8 cellular contexts compared by ENCODE assay signal in genomic region chr1:198935371-198935921, GRCh38.
A peak's percentile ranks its signal among the peaks of the same experiment; 100 is the strongest.
DNase-seq lines count a peak whose midpoint lies in the region; ATAC-seq and TF ChIP-seq lines count a peak whose summit lies in the region.

No MANE protein-coding gene starts in this region.

- H3K27ac Mint-ChIP-seq in activated naive CD4-positive, alpha-beta T cell treated with anti-CD3 and anti-CD28 coated beads, Interleukin-2, amount 50 U/mL, for 72 hours, result no peak overlapping the region

- intact Hi-C loops in heart left ventricle (cut with DNase I), result loop anchor here in 5 of 10 donors (2.0 to 10.0 kb wide), 4 partner anchors 35 to 161 kb away; no protein-coding TSS in a partner anchor

- peaks cover 20% of the 10 kb centered on the region for H3K36me3 ChIP-seq in RWPE2 (ENCODE audit: low read depth)
- no peaks in the 10 kb centered on the region for H3K36me3 ChIP-seq in heart left ventricle
- no peaks in the 10 kb centered on the region for H3K36me3 ChIP-seq in rectal smooth muscle tissue (ENCODE audit: control insufficient read depth, insufficient read depth, low read length)

- H3K9ac ChIP-seq in rectal smooth muscle tissue (ENCODE audit: low read length), result no peak overlapping the region

- ATAC-seq in GM21825 (IDR thresholded peaks at IDR 0.05; ENCODE audit: unreplicated experiment) (peak; percentile 42), RWPE2 (ENCODE audit: low read depth) (peak; percentile 83), heart left ventricle (peak; percentile 44 to 75 (median 69))
- ATAC-seq in activated naive CD4-positive, alpha-beta T cell treated with anti-CD3 and anti-CD28 coated beads, Interleukin-2, amount 50 U/mL, for 72 hours, result peak; percentile 22 to 39

- peak overlapping the region; percentile 46 for H3K4me3 ChIP-seq in RWPE2 (ENCODE audit: severe bottlenecking)
- peak overlapping the region; percentile 33 to 75 (median 62) for H3K4me3 ChIP-seq in heart left ventricle
- peak overlapping the region; percentile 40 for H3K4me3 ChIP-seq in rectal smooth muscle tissue (ENCODE audit: low read length)

- TF ChIP-seq POLR2A in heart left ventricle (IDR thresholded peaks at IDR 0.05), result no peak

- H3K4me1 ChIP-seq in RWPE2 (ENCODE audit: insufficient read depth, poor library complexity, severe bottlenecking), result peaks cover 46% of the 10 kb centered on the region
- peaks cover 3 to 48% (median 31%) of the 10 kb centered on the region in 12 donors for H3K4me1 ChIP-seq in heart left ventricle
- H3K4me1 ChIP-seq in rectal smooth muscle tissue (ENCODE audit: control insufficient read depth, insufficient read depth, low read length), result no peaks in the 10 kb centered on the region

- H3K9me3 Mint-ChIP-seq in activated naive CD4-positive, alpha-beta T cell treated with anti-CD3 and anti-CD28 coated beads, Interleukin-2, amount 50 U/mL, for 72 hours, result no peaks in the 10 kb centered on the region

- H3K36me3 Mint-ChIP-seq in activated naive CD4-positive, alpha-beta T cell treated with anti-CD3 and anti-CD28 coated beads, Interleukin-2, amount 50 U/mL, for 72 hours, result no peaks in the 10 kb centered on the region

- DNase-seq in DMS 273 (lab: John Stamatoyannopoulos, UW; ENCODE audit: unreplicated experiment) (peak; percentile 94), LoVo (ENCODE audit: low spot score) (peak; percentile 94), RWPE2 (ENCODE audit: low spot score) (peak; percentile 95), heart left ventricle (peak; percentile 69 to 83 (median 75)), NCI-H1694 (lab: John Stamatoyannopoulos, UW) (no peak)
- peak; percentile 48 to 62 for DNase-seq in activated naive CD4-positive, alpha-beta T cell treated with anti-CD3 and anti-CD28 coated beads, Interleukin-2, amount 50 U/mL, for 72 hours (ENCODE audit: low spot score in 2 of 2)

- H3K27me3 ChIP-seq in RWPE2 (ENCODE audit: insufficient read depth, poor library complexity, severe bottlenecking) (no peaks in the 10 kb centered on the region), heart left ventricle (no peaks in the 10 kb centered on the region), rectal smooth muscle tissue (ENCODE audit: control insufficient read depth, insufficient read depth, low read length) (no peaks in the 10 kb centered on the region)

- peak overlapping the region; percentile 92 for H3K27ac ChIP-seq in RWPE2 (ENCODE audit: poor library complexity, severe bottlenecking)
- peak overlapping the region; percentile 27 to 91 (median 74) for H3K27ac ChIP-seq in heart left ventricle
- no peak overlapping the region for H3K27ac ChIP-seq in rectal smooth muscle tissue (ENCODE audit: low read depth, low read length)

- H3K9me3 ChIP-seq in RWPE2 (ENCODE audit: severe bottlenecking) (no peaks in the 10 kb centered on the region), heart left ventricle (no peaks in the 10 kb centered on the region)

- TF ChIP-seq CTCF in RWPE2 (IDR thresholded peaks at IDR 0.05; ENCODE audit: poor library complexity, severe bottlenecking), result no peak
- TF ChIP-seq CTCF in heart left ventricle (IDR thresholded peaks at IDR 0.05), result no peak

- 0 to 2% (median 0%) methylated on average over 8 of the region's 8 CpGs for WGBS in heart left ventricle, 4 donors

Comparison
In these comparisons a context has a peak if more than half of its experiments do, and no peak if none do; other contexts are left out.
1. ATAC-seq: peak in every context shown above with its lines; median percentile 83 in RWPE2; 69 in heart left ventricle; 42 in GM21825; 30 in activated naive CD4-positive, alpha-beta T cell treated with anti-CD3 and anti-CD28 coated beads, Interleukin-2, amount 50 U/mL, for 72 hours.